23 cellular contexts compared by ENCODE assay signal in genomic region chr17:76138896-76139248, GRCh38. TPM values are rescaled to one million over a fixed set of nuclear protein-coding genes. Genes with fewer than 3 reads are reported as not detected.
DNase-seq lines count a peak whose midpoint lies in the region; ATAC-seq and TF ChIP-seq lines count a peak whose summit lies in the region.
"Had no signal": no experiment of that assay in that cellular context is flagged by ENCODE, and none has a peak within 500 bp of the region (broad histone marks: within the 10 kb centered on the region; RNA-seq: fewer than 3 reads in every experiment).

No MANE protein-coding gene starts in this region.

- H3K27me3 ChIP-seq in lower lobe of right lung (ENCODE audit: low read depth), result peaks cover 50% of the 10 kb centered on the region
- peaks cover 3 to 19% (median 12%) of the 10 kb centered on the region in 4 donors for H3K27me3 ChIP-seq in upper lobe of left lung

- H3K4me3 ChIP-seq in lower lobe of right lung (peak overlapping the region; percentile 63), upper lobe of left lung (peak overlapping the region in 3 of 4 donors; percentile 50 to 56 (median 53))
- H3K4me3 ChIP-seq: BLaER1 treated with 17β-estradiol and CSF1 and Interleukin-3, amounts not matched to agents 10 nM and 100 nM; coronary artery had no signal

- TF ChIP-seq CTCF in lower lobe of right lung (IDR thresholded peaks at IDR 0.05) (no peak), upper lobe of left lung (IDR thresholded peaks at IDR 0.05) (no peak)

- no peak for TF ChIP-seq POLR2A in upper lobe of left lung (IDR thresholded peaks at IDR 0.05)

- 61% methylated on average over 5 of the region's 5 CpGs; no CpG with 5 or more reads in 1 of the 2 donors for WGBS in upper lobe of left lung, 2 donors

- H3K36me3 ChIP-seq in lower lobe of right lung, result no peaks in the 10 kb centered on the region
- no peaks in the 10 kb centered on the region for H3K36me3 ChIP-seq in upper lobe of left lung
- H3K36me3 ChIP-seq: BLaER1 treated with 17β-estradiol and CSF1 and Interleukin-3, amounts not matched to agents 10 nM and 100 nM; left ventricle myocardium inferior had no signal

- H3K4me1 ChIP-seq in lower lobe of right lung (peaks cover 42% of the 10 kb centered on the region), upper lobe of left lung (peaks cover 29 to 66% (median 40%) of the 10 kb centered on the region in 4 donors)

- TF ChIP-seq EP300 in upper lobe of left lung (IDR thresholded peaks at IDR 0.05), result no peak

- ATAC-seq in lower lobe of right lung (no peak), upper lobe of left lung (ENCODE audit: low FRiP score in 2 of 2) (no peak), GM18502 (IDR thresholded peaks at IDR 0.05; ENCODE audit: poor library complexity, unreplicated experiment) (no peak)

- intact Hi-C loops in lower lobe of right lung (cut with DNase I), result no loop called here

- H3K27ac ChIP-seq in cingulate gyrus (ENCODE audit: low read depth, low read length) (peak overlapping the region; percentile 19), lower lobe of right lung (peak overlapping the region; percentile 41), upper lobe of left lung (no peak overlapping the region)
- H3K27ac ChIP-seq: BLaER1 treated with 17β-estradiol and CSF1 and Interleukin-3, amounts not matched to agents 10 nM and 100 nM; coronary artery; epithelial cell of prostate; left ventricle myocardium inferior had no signal

- DNase-seq in NCI-H146 (lab: John Stamatoyannopoulos, UW), result peak; percentile 63
- no peak for DNase-seq in NCI-H146 treated with DMSO at 0.1 percent for 48 hours (lab: John Stamatoyannopoulos, UW; ENCODE audit: unreplicated experiment)
- no peak for DNase-seq in lower lobe of right lung
- DNase-seq in upper lobe of left lung, result no peak
- DNase-seq in NCI-H2107 treated with DMSO at 0.1 percent for 48 hours (lab: John Stamatoyannopoulos, UW; ENCODE audit: unreplicated experiment), result no peak
- DNase-seq in activated T-cell treated with anti-CD3 and anti-CD28 coated beads, Interleukin-2, amount 50 U/mL, for 1 hour, result no peak
- DNase-seq: 8988T; activated CD4-positive, alpha-beta T cell treated with anti-CD3 and anti-CD28 coated beads, Interleukin-2, amount 50 U/mL, for 1 hour; activated naive CD4-positive, alpha-beta T cell treated with Interleukin-2 at 50 U/mL for 16 hours; DMS 273 treated with DMSO at 0.1 percent for 48 hours; foreskin melanocyte; left ventricle myocardium inferior; NCI-H1436; stimulated activated CD4-positive, alpha-beta T cell treated with anti-CD3 and anti-CD28 coated beads, Interleukin-4, amount 100 ng/mL, for 4 hours had no signal

- no peaks in the 10 kb centered on the region for H3K9me3 ChIP-seq in lower lobe of right lung
- no peaks in the 10 kb centered on the region for H3K9me3 ChIP-seq in upper lobe of left lung
- H3K9me3 ChIP-seq: BLaER1 treated with 17β-estradiol and CSF1 and Interleukin-3, amounts not matched to agents 10 nM and 100 nM; left ventricle myocardium inferior had no signal

RNA-seq across cellular contexts. Expression of gene FOXJ1, which starts 2.2 kb away (rescaled TPM):
- total RNA-seq in lower lobe of right lung (21.5 TPM), upper lobe of left lung (10 to 100 TPM in 5 of 6 donors, 1 to 10 TPM in 1; 3.3 to 86.6 (median 32.2) TPM)
- total RNA-seq: left ventricle myocardium inferior, pulmonary artery endothelial cell, RPMI7951 had no signal

RNA-seq across cellular contexts. Expression of gene EXOC7, which starts 35.3 kb away (rescaled TPM):
- 118 TPM for total RNA-seq in lower lobe of right lung
- 100 to 1,000 TPM in 3 of 6 donors, 10 to 100 TPM in 3; 69.4 to 233 (median 103) TPM for total RNA-seq in upper lobe of left lung

RNA-seq across cellular contexts. Expression of gene ZACN, which starts 59.9 kb away (rescaled TPM):
- total RNA-seq in lower lobe of right lung (not detected), upper lobe of left lung (not detected)
- total RNA-seq: HT-29, left ventricle myocardium inferior, pulmonary artery endothelial cell, RPMI7951, temporal lobe had no signal

Comparison
In these comparisons a context has a peak if more than half of its experiments do, and no peak if none do; other contexts are left out.
1. H3K27ac ChIP-seq: peak in cingulate gyrus (single experiment) and lower lobe of right lung (single experiment); none in upper lobe of left lung (0 of 4).